ENCODE assay signal across 8 cellular contexts in the genomic region with DNA sequence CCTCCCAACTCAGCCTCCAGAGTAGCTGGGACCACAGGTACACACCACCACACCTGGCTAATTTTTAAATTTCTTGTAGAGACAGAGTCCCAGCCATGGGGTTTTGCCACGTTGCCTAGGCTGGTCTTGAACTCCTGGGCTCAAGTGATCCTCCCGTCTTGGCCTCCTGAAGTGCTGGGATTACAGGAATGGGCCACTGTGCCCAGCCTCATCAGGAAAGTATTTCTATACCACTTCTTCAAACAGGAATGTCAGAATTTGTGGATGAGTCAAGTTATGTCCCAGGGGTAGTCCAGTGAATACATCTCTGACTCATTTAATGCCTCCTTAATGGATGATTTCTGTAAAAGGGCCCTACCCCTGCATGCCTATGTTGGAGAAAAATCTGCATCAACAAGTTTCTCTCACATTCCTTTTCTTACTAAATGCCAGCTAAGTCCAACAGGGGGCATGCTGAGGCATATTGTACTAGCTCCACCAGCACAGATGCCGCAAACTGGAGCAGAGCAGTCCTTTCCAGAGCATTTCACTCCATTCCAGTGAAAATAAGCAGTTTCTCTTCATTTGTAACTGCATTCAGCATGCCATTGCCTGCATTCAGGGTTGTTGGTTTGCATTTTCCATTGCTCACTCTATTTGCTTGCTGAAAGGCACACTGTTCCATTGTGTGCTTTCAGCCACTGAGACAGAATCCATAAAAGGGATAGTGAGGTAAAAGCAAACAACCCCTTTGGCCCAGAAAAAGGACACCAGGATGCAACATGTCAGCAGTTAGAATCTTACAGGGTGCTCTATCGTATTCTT. TPM values are rescaled to one million over a fixed set of nuclear protein-coding genes. Genes with fewer than 3 reads are reported as not detected.
DNase-seq lines count a peak whose midpoint lies in the region; ATAC-seq and TF ChIP-seq lines count a peak whose summit lies in the region.

No MANE protein-coding gene starts in this region.

- H3K79me2 ChIP-seq in mammary epithelial cell (ENCODE audit: insufficient read depth, low read length): peaks cover 5% of the 10 kb centered on the region

- H3K4me3 ChIP-seq in HEK293 (ENCODE audit: low read depth, low read length) (no peak overlapping the region), mammary epithelial cell (replicated peaks in 1 of 3; ENCODE audit: insufficient read depth in 1 of 3, low read depth in 2 of 3, low read length in 3 of 3) (peak overlapping the region in 1 of 3 experiments; percentile 22), kidney epithelial cell (ENCODE audit: low read depth, low read length) (no peak overlapping the region), spleen (no peak overlapping the region)

- H3K9me3 ChIP-seq in HEK293 (ENCODE audit: control insufficient read depth, insufficient read depth, low read depth, low read length) (no peaks in the 10 kb centered on the region), mammary epithelial cell (replicated peaks; ENCODE audit: insufficient read depth, low read length) (no peaks in the 10 kb centered on the region), spleen (no peaks in the 10 kb centered on the region)

- H3K9ac ChIP-seq in mammary epithelial cell (ENCODE audit: insufficient read depth, low read length): no peak overlapping the region

- peak overlapping the region; percentile 82 for H2AFZ ChIP-seq in mammary epithelial cell (ENCODE audit: low read depth, low read length)

- DNase-seq in DMS 273 treated with DMSO at 0.1 percent for 48 hours (lab: John Stamatoyannopoulos, UW) (peak; percentile 42), RWPE1 (ENCODE audit: low spot score) (peak; percentile 95), mammary epithelial cell (peak; percentile 98), kidney epithelial cell (ENCODE audit: low read depth) (peak; percentile 94), spleen (no peak)

- intact Hi-C loops in mammary epithelial cell (cut with micrococcal nuclease): loop anchor here (1.0 to 2.0 kb wide), 6 partner anchors 21 to 106 kb away; partner anchors contain the start of gene STAT3
- intact Hi-C loops in spleen (cut with DNase I; ENCODE audit: low total_unique reads): no loop called here

- no peaks in the 10 kb centered on the region; a peak in 1 of 3 replicates for H3K36me3 ChIP-seq in HEK293 (ENCODE audit: control insufficient read depth in 2 of 2, insufficient read depth in 1 of 2, low read length in 2 of 2)
- H3K36me3 ChIP-seq in mammary epithelial cell (ENCODE audit: insufficient read depth, low read length): no peaks in the 10 kb centered on the region
- H3K36me3 ChIP-seq in kidney epithelial cell (ENCODE audit: control insufficient read depth, insufficient read depth, low read length): no peaks in the 10 kb centered on the region
- no peaks in the 10 kb centered on the region for H3K36me3 ChIP-seq in spleen

- peak overlapping the region; percentile 67 for H3K4me2 ChIP-seq in mammary epithelial cell (ENCODE audit: insufficient read depth, low read depth, low read length)

- dilution Hi-C loops in mammary epithelial cell (cut with HindIII; ENCODE audit: low sequenced_read_pairs): no loop called here

- H4K20me1 ChIP-seq in mammary epithelial cell (ENCODE audit: insufficient read depth, low read length): no peaks in the 10 kb centered on the region

- H3K27ac ChIP-seq in HEK293 (ENCODE audit: extremely low read depth, low read depth, low read length) (no peak overlapping the region; the same call in 1 of the 2 replicates), RWPE1 (peak overlapping the region; percentile 94), mammary epithelial cell (ENCODE audit: insufficient read depth, low read depth, low read length) (peak overlapping the region; percentile 64), spleen (peak overlapping the region in 2 of 8 donors; percentile 14 to 30)

- BruUV-seq in mammary epithelial cell (replicated peaks; lab: Mats Ljungman, UMichigan): no TSS peak

- CTCF ChIA-PET in HEK293 (lab: Yijun Ruan, JAX) (interaction anchor here (0.6 to 3.7 kb wide), 14 partner anchors 9 to 1051 kb away, joined by 3 to 28 read pairs (median 4); no protein-coding TSS in a partner anchor), RWPE1 (lab: Yijun Ruan, JAX) (interaction anchor here (0.6 to 1.6 kb wide), 3 partner anchors 14 to 1965 kb away, joined by 3 to 7 read pairs (median 3); no protein-coding TSS in a partner anchor), mammary epithelial cell (lab: Charles Lee; ENCODE audit: low non-redundant PET) (interaction anchor here (0.5 to 1.0 kb wide), 4 partner anchors 19 to 206 kb away, joined by 3 to 9 read pairs (median 5); no protein-coding TSS in a partner anchor)

- ATAC-seq in HG02623 (IDR thresholded peaks at IDR 0.05; ENCODE audit: unreplicated experiment) (no peak), HG03025 (IDR thresholded peaks at IDR 0.05; ENCODE audit: low FRiP score, unreplicated experiment) (no peak)

- TF ChIP-seq POLR2A in spleen (IDR thresholded peaks at IDR 0.05): no peak

- H3K27me3 ChIP-seq in mammary epithelial cell (ENCODE audit: insufficient read depth, low read length): no peaks in the 10 kb centered on the region
- no peaks in the 10 kb centered on the region for H3K27me3 ChIP-seq in kidney epithelial cell (ENCODE audit: control insufficient read depth, insufficient read depth, low read length)
- H3K27me3 ChIP-seq in spleen (replicated peaks in 1 of 7): peaks cover 0 to 24% (median 4%) of the 10 kb centered on the region in 7 donors

- POLR2A ChIA-PET in HEK293 (lab: Yijun Ruan, JAX) (interaction anchor here (0.6 to 1.0 kb wide), 2 partner anchors 30 to 89 kb away, joined by 3 read pairs; partner anchors contain the start of gene ATP6V0A1), RWPE1 (lab: Yijun Ruan, JAX; ENCODE audit: low non-redundant PET) (no interaction called here)

- in situ Hi-C loops in mammary epithelial cell (cut with MboI; ENCODE audit: low sequenced_read_pairs in 2 of 2): no loop called here

- H3K4me1 ChIP-seq in HEK293 (ENCODE audit: control insufficient read depth, insufficient read depth, low read length) (no peaks in the 10 kb centered on the region), mammary epithelial cell (ENCODE audit: insufficient read depth, low read length) (peaks cover 11% of the 10 kb centered on the region), spleen (peaks cover 0 to 47% (median 17%) of the 10 kb centered on the region in 6 donors)

- WGBS in mammary epithelial cell (ENCODE audit: low coverage, missing lambda C conversion rate): 0% methylated on average over 4 of the region's 4 CpGs
- WGBS in spleen, 5 donors: 37 to 60% (median 49%) methylated on average over 4 of the region's 4 CpGs

- TF ChIP-seq CTCF in HEK293 (tag by site-specific recombination; IDR thresholded peaks at IDR 0.05) (peak; percentile 57; the same call in 1 of the 2 replicates), RWPE1 (conservative IDR thresholded peaks at IDR 0.05; ENCODE audit: low read depth) (peak; percentile 79), mammary epithelial cell (conservative IDR thresholded peaks at IDR 0.05 in 1 of 2, IDR thresholded peaks at IDR 0.05 in 1 of 2; ENCODE audit: extremely low read depth in 1 of 2, insufficient read depth in 1 of 2, low read depth in 1 of 2, low read length in 2 of 2) (peak; percentile 85 to 95), kidney epithelial cell (IDR thresholded peaks at IDR 0.05; ENCODE audit: insufficient read depth, low read length, poor library complexity, severe bottlenecking) (peak; percentile 81), spleen (IDR thresholded peaks at IDR 0.05 in 8 of 11, conservative IDR thresholded peaks at IDR 0.05 in 3 of 11) (peak; percentile 52 to 86 (median 73))

TF ChIP-seq in HEK293, 187 proteins besides CTCF, POLR2A, EP300 and RAD21 (continues in another document):
- no peak for TF ChIP-seq ZNF324 (tag by site-specific recombination; IDR thresholded peaks at IDR 0.05)
- peak; percentile 52 for TF ChIP-seq PRDM10 (tag by site-specific recombination; IDR thresholded peaks at IDR 0.05)
- TF ChIP-seq ZNF654 (tag by site-specific recombination; IDR thresholded peaks at IDR 0.05; ENCODE audit: low read depth): peak; percentile 45

RNA-seq across cellular contexts. Expression of gene CAVIN1, which starts 5.3 kb away (rescaled TPM):
- total RNA-seq in mammary epithelial cell: 100 to 1,000 TPM; 354 to 592 TPM
- 249 TPM for polyA plus RNA-seq in mammary epithelial cell
- polyA minus RNA-seq in mammary epithelial cell: 304 TPM
- total RNA-seq in kidney epithelial cell: 58.5 and 70.2 TPM in 2 replicates
- total RNA-seq in spleen: 100 to 1,000 TPM; 129 to 224 (median 150) TPM
- polyA plus RNA-seq in spleen: 100 to 1,000 TPM in 1 of 3 donors, 10 to 100 TPM in 2; 25.3 to 129 (median 34.7) TPM

RNA-seq across cellular contexts. Expression of gene ATP6V0A1, which starts 30.3 kb away (rescaled TPM):
- total RNA-seq in mammary epithelial cell (100 to 1,000 TPM in 1 of 2 donors, 10 to 100 TPM in 1; 57.0 to 102 TPM), kidney epithelial cell (43.9 and 46.4 TPM in 2 replicates), spleen (100 to 1,000 TPM in 5 of 7 donors, 10 to 100 TPM in 2; 87.4 to 140 (median 126) TPM)
- polyA plus RNA-seq in mammary epithelial cell (31.5 TPM), spleen (10 to 100 TPM; 23.0 to 74.0 (median 50.7) TPM)
- 149 TPM for polyA minus RNA-seq in mammary epithelial cell

RNA-seq across cellular contexts. Expression of gene STAT3, which starts 40.1 kb away (rescaled TPM):
- total RNA-seq in mammary epithelial cell (100 to 1,000 TPM in 1 of 2 donors, 10 to 100 TPM in 1; 94.3 to 191 TPM), kidney epithelial cell (74.9 and 80.8 TPM in 2 replicates), spleen (100 to 1,000 TPM; 229 to 326 (median 266) TPM)
- polyA plus RNA-seq in mammary epithelial cell (51.3 TPM), spleen (10 to 100 TPM; 18.3 to 49.8 (median 24.1) TPM)
- 115 TPM for polyA minus RNA-seq in mammary epithelial cell
